12 cellular contexts compared by ENCODE assay signal in the genomic region with DNA sequence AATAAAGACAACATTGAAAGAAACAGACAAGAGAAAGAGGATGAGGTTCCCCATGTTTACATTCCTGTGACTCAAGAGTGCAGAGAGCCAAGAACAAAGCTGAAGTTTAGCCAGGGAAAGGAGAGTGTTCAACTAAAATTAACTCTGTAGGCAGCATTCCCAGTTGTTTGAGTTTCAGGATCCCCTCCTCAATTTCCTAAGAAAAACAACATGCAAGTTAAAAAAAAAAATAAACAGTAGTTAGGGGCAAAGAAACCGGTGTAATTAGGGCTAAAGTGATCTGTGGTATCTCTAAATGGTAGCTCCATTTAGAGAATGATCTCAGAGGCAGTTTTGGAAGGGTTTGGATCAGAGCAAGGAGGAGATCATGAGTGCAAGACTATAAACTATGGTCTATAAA. TPM values are rescaled to one million over a fixed set of nuclear protein-coding genes. Genes with fewer than 3 reads are reported as not detected.
DNase-seq lines count a peak whose midpoint lies in the region; ATAC-seq and TF ChIP-seq lines count a peak whose summit lies in the region.
"Had no signal": no experiment of that assay in that cellular context is flagged by ENCODE, and none has a peak within 500 bp of the region (broad histone marks: within the 10 kb centered on the region; RNA-seq: fewer than 3 reads in every experiment).

No MANE protein-coding gene starts in this region.

- H3K23ac ChIP-seq in neuronal stem cell (ENCODE audit: low read depth, low read length, poor library complexity): no peak overlapping the region

- H3K14ac ChIP-seq in neuronal stem cell (ENCODE audit: low read length): no peak overlapping the region

- no peaks in the 10 kb centered on the region for H3K27me3 Mint-ChIP-seq in activated naive CD4-positive, alpha-beta T cell treated with anti-CD3 and anti-CD28 coated beads, Interleukin-2, amount 10 ng/mL, durations not matched to agents 7 days and 5 days
- H3K27me3 Mint-ChIP-seq: central memory CD8-positive, alpha-beta T cell; stimulated activated naive CD8-positive, alpha-beta T cell treated with anti-CD3 and anti-CD28 coated beads, Interleukin-15, amount 100 ng/mL, for 72 hours had no signal

- H3K9me3 ChIP-seq in esophagus muscularis mucosa: no peaks in the 10 kb centered on the region
- H3K9me3 ChIP-seq in neuronal stem cell (replicated peaks in 1 of 2; ENCODE audit: control insufficient read depth in 2 of 2, insufficient read depth in 1 of 2, low read depth in 1 of 2, low read length in 2 of 2): no peaks in the 10 kb centered on the region
- H3K9me3 ChIP-seq in uterus: no peaks in the 10 kb centered on the region

- H2AFZ ChIP-seq in neuronal stem cell (ENCODE audit: low read length): peak overlapping the region; percentile 3

- WGBS in esophagus muscularis mucosa: 13% methylated on average over 1 of the region's 1 CpG
- no CpG with 5 or more reads among the region's 1 CpG for WGBS in neuronal stem cell (ENCODE audit: extremely low coverage in 2 of 2, insufficient read length in 2 of 2, insufficient replicate concordance in 1 of 2), 2 donors

- H3K36me3 Mint-ChIP-seq in activated naive CD4-positive, alpha-beta T cell treated with anti-CD3 and anti-CD28 coated beads, Interleukin-2, amount 10 ng/mL, durations not matched to agents 7 days and 5 days: no peaks in the 10 kb centered on the region

- TF ChIP-seq POLR2A in esophagus muscularis mucosa (IDR thresholded peaks at IDR 0.05; ENCODE audit: low read depth): no peak
- no peak for TF ChIP-seq POLR2A in uterus (IDR thresholded peaks at IDR 0.05)

- no peak overlapping the region for H3K4me3 ChIP-seq in esophagus muscularis mucosa
- H3K4me3 ChIP-seq in neuronal stem cell (ENCODE audit: low read length in 2 of 2): no peak overlapping the region
- H3K4me3 ChIP-seq in uterus: no peak overlapping the region

- no peak overlapping the region for H4K8ac ChIP-seq in neuronal stem cell (ENCODE audit: low read depth, low read length)

- no peaks in the 10 kb centered on the region for H3K4me1 Mint-ChIP-seq in activated naive CD4-positive, alpha-beta T cell treated with anti-CD3 and anti-CD28 coated beads, Interleukin-2, amount 10 ng/mL, durations not matched to agents 7 days and 5 days
- H3K4me1 Mint-ChIP-seq: central memory CD8-positive, alpha-beta T cell; stimulated activated naive CD8-positive, alpha-beta T cell treated with anti-CD3 and anti-CD28 coated beads, Interleukin-15, amount 100 ng/mL, for 72 hours had no signal

- no peaks in the 10 kb centered on the region for H3K9me3 Mint-ChIP-seq in activated naive CD4-positive, alpha-beta T cell treated with anti-CD3 and anti-CD28 coated beads, Interleukin-2, amount 10 ng/mL, durations not matched to agents 7 days and 5 days
- H3K9me3 Mint-ChIP-seq: central memory CD8-positive, alpha-beta T cell; stimulated activated naive CD8-positive, alpha-beta T cell treated with anti-CD3 and anti-CD28 coated beads, Interleukin-15, amount 100 ng/mL, for 72 hours had no signal

- H3K27ac ChIP-seq in esophagus muscularis mucosa (replicated peaks in 1 of 4) (peak overlapping the region; percentile 82 to 84 (median 83)), neuronal stem cell (replicated peaks; ENCODE audit: low read length) (no peak overlapping the region), uterus (peak overlapping the region; percentile 93 to 99)

- H3K4me1 ChIP-seq in esophagus muscularis mucosa: peaks cover 6 to 53% (median 44%) of the 10 kb centered on the region in 4 donors
- peaks cover 7 to 12% of the 10 kb centered on the region in 2 donors for H3K4me1 ChIP-seq in neuronal stem cell (ENCODE audit: control insufficient read depth in 2 of 2, insufficient read depth in 1 of 2, low read depth in 1 of 2, low read length in 2 of 2)
- peaks cover 0 to 4% of the 10 kb centered on the region in 2 donors for H3K4me1 ChIP-seq in uterus

- H3K4me3 Mint-ChIP-seq in activated naive CD4-positive, alpha-beta T cell treated with anti-CD3 and anti-CD28 coated beads, Interleukin-2, amount 10 ng/mL, durations not matched to agents 7 days and 5 days: no peak overlapping the region
- H3K4me3 Mint-ChIP-seq: central memory CD8-positive, alpha-beta T cell; stimulated activated naive CD8-positive, alpha-beta T cell treated with anti-CD3 and anti-CD28 coated beads, Interleukin-15, amount 100 ng/mL, for 72 hours had no signal

- intact Hi-C loops in esophagus muscularis mucosa (cut with DNase I) (no loop called here), uterus (cut with DNase I; ENCODE audit: low total_unique reads) (no loop called here)

- no peak overlapping the region for H2BK120ac ChIP-seq in neuronal stem cell (ENCODE audit: low read depth, low read length)

- DNase-seq in NCI-H446 treated with DMSO at 0.1 percent for 48 hours (lab: John Stamatoyannopoulos, UW) (peak; percentile 7), esophagus muscularis mucosa (ENCODE audit: extremely low spot score) (no peak), neuronal stem cell (ENCODE audit: low spot score) (no peak), uterus (peak in 1 of 2 donors; percentile 65), occipital lobe (lab: John Stamatoyannopoulos, UW) (no peak)
- DNase-seq in activated naive CD4-positive, alpha-beta T cell treated with anti-CD3 and anti-CD28 coated beads, Interleukin-2, amount 10 ng/mL, durations not matched to agents 7 days and 5 days: no peak
- DNase-seq: kidney; MM.1S; stimulated activated CD4-positive, alpha-beta T cell treated with anti-CD3 and anti-CD28 coated beads, Interleukin-4, amount 100 ng/mL, for 4 hours; stimulated activated naive CD8-positive, alpha-beta T cell treated with anti-CD3 and anti-CD28 coated beads, Interleukin-15, amount 100 ng/mL, for 72 hours had no signal

- H3K18ac ChIP-seq in neuronal stem cell (ENCODE audit: low read length): no peak overlapping the region

- H3K27ac Mint-ChIP-seq in activated naive CD4-positive, alpha-beta T cell treated with anti-CD3 and anti-CD28 coated beads, Interleukin-2, amount 10 ng/mL, durations not matched to agents 7 days and 5 days: no peak overlapping the region
- H3K27ac Mint-ChIP-seq: stimulated activated naive CD8-positive, alpha-beta T cell treated with anti-CD3 and anti-CD28 coated beads, Interleukin-15, amount 100 ng/mL, for 72 hours had no signal

- H3K27me3 ChIP-seq in esophagus muscularis mucosa: no peaks in the 10 kb centered on the region
- H3K27me3 ChIP-seq in neuronal stem cell (ENCODE audit: control insufficient read depth in 3 of 3, insufficient read depth in 3 of 3, low read depth in 1 of 3, low read length in 3 of 3): no peaks in the 10 kb centered on the region
- no peaks in the 10 kb centered on the region for H3K27me3 ChIP-seq in uterus

- no peak overlapping the region for H2BK5ac ChIP-seq in neuronal stem cell (ENCODE audit: low read length)

- no peak for ATAC-seq in GM21447 (IDR thresholded peaks at IDR 0.05; ENCODE audit: unreplicated experiment)
- ATAC-seq: stimulated activated naive CD8-positive, alpha-beta T cell treated with anti-CD3 and anti-CD28 coated beads, Interleukin-15, amount 100 ng/mL, for 72 hours had no signal

- no peak overlapping the region for H3K9ac ChIP-seq in neuronal stem cell (ENCODE audit: low read depth, low read length, poor library complexity)

- H3K79me1 ChIP-seq in neuronal stem cell (ENCODE audit: low read depth, low read length): no peaks in the 10 kb centered on the region

- no peak overlapping the region for H2BK15ac ChIP-seq in neuronal stem cell (ENCODE audit: low read length)

- no peak overlapping the region for H4K91ac ChIP-seq in neuronal stem cell (ENCODE audit: low read depth, low read length, poor library complexity)

- no peak overlapping the region for H3K4me2 ChIP-seq in neuronal stem cell (ENCODE audit: insufficient read depth, low read length, poor library complexity, severe bottlenecking)

- H3K4ac ChIP-seq in neuronal stem cell (ENCODE audit: low read length): no peak overlapping the region

- TF ChIP-seq CTCF in esophagus muscularis mucosa (IDR thresholded peaks at IDR 0.05): no peak
- TF ChIP-seq CTCF in uterus (IDR thresholded peaks at IDR 0.05): no peak

- H2AK5ac ChIP-seq in neuronal stem cell (ENCODE audit: low read depth, low read length): no peak overlapping the region

- no peak for TF ChIP-seq EP300 in esophagus muscularis mucosa (IDR thresholded peaks at IDR 0.05)

- H3K36me3 ChIP-seq in esophagus muscularis mucosa (no peaks in the 10 kb centered on the region), neuronal stem cell (replicated peaks in 1 of 2; ENCODE audit: control insufficient read depth in 2 of 2, insufficient read depth in 2 of 2, low read length in 2 of 2) (no peaks in the 10 kb centered on the region), uterus (no peaks in the 10 kb centered on the region)

- H2BK12ac ChIP-seq in neuronal stem cell (ENCODE audit: low read length): no peak overlapping the region

- CTCF ChIA-PET in activated naive CD4-positive, alpha-beta T cell treated with anti-CD3 and anti-CD28 coated beads, Interleukin-2, amount 10 ng/mL, durations not matched to agents 7 days and 5 days (lab: Charles Lee): interaction anchor here (0.6 to 0.7 kb wide), 2 partner anchors 12 to 683 kb away, joined by 3 read pairs; no protein-coding TSS in a partner anchor

RNA-seq across cellular contexts. Expression of a gene that starts 30.9 kb away (rescaled TPM):
- total RNA-seq in esophagus muscularis mucosa: 100 to 1,000 TPM in 1 of 4 donors, 10 to 100 TPM in 3; 57.8 to 102 (median 70.3) TPM
- polyA plus RNA-seq in neuronal stem cell (2013, experiment 1 of 2): 14.4 TPM
- polyA plus RNA-seq in neuronal stem cell (2013, experiment 2 of 2): 14.9 TPM
- 10 to 100 TPM; 54.4 to 95.3 (median 68.5) TPM for total RNA-seq in uterus
- total RNA-seq in occipital lobe: 51.3 TPM
